In the genomic region with DNA sequence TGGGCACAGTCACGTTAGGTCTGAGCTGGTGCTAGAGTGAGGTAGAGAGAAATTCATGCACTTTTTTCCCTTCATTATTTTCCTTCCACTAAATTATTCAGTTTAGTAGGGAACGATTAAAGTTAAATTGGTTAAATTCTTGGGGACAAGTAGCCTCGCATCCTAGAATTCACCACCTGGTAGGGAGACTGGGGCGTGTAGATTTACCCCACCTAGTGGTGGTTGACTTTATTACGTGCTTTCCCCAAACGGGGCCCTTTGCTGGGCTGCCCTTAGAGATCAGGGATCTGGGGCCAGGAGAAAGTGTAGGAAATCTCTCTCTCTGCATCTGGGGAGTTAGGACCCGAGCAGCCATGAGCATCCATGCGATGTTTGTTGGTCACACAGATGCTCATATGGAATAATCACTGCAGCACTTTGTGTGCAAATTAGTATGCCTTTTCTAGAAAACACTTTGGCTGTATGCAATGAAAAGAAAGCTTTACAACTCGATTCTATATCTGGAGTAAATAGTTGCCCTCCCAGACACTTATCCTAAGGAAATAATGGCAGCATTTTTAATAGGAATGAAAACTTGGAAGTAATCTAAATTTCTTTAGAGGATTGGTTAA, we compare ENCODE assay signal across 9 cellular contexts.
DNase-seq lines count a peak whose midpoint lies in the region; ATAC-seq and TF ChIP-seq lines count a peak whose summit lies in the region.
"Had no signal": no experiment of that assay in that cellular context is flagged by ENCODE, and none has a peak within 500 bp of the region (broad histone marks: within the 10 kb centered on the region; RNA-seq: fewer than 3 reads in every experiment).

No MANE protein-coding gene starts in this region.

- H3K4me1 ChIP-seq in left ventricle myocardium inferior = no peaks in the 10 kb centered on the region

- no peaks in the 10 kb centered on the region for H3K27me3 Mint-ChIP-seq in stimulated activated naive CD8-positive, alpha-beta T cell treated with anti-CD3 and anti-CD28 coated beads, Interleukin-15, amount 100 ng/mL, for 72 hours

- TF ChIP-seq CTCF in 22Rv1 (IDR thresholded peaks at IDR 0.05) (peak; percentile 84), left ventricle myocardium inferior (IDR thresholded peaks at IDR 0.05; ENCODE audit: borderline replicate concordance) (peak; percentile 72)

- intact Hi-C loops in left ventricle myocardium inferior (cut with micrococcal nuclease) = no loop called here

- no peaks in the 10 kb centered on the region for H3K4me1 Mint-ChIP-seq in stimulated activated naive CD8-positive, alpha-beta T cell treated with anti-CD3 and anti-CD28 coated beads, Interleukin-15, amount 100 ng/mL, for 72 hours

- H3K27ac ChIP-seq in 22Rv1 = no peak overlapping the region
- H3K27ac ChIP-seq in left ventricle myocardium inferior (replicated peaks) = no peak overlapping the region
- H3K27ac ChIP-seq: epithelial cell of prostate had no signal

- H3K4me3 Mint-ChIP-seq in stimulated activated naive CD8-positive, alpha-beta T cell treated with anti-CD3 and anti-CD28 coated beads, Interleukin-15, amount 100 ng/mL, for 72 hours = no peak overlapping the region

- H3K9me3 Mint-ChIP-seq in stimulated activated naive CD8-positive, alpha-beta T cell treated with anti-CD3 and anti-CD28 coated beads, Interleukin-15, amount 100 ng/mL, for 72 hours = no peaks in the 10 kb centered on the region

- H3K27me3 ChIP-seq in left ventricle myocardium inferior (ENCODE audit: low read depth) = peaks cover 9% of the 10 kb centered on the region

- no peak overlapping the region for H3K4me3 ChIP-seq in left ventricle myocardium inferior

- H3K36me3 ChIP-seq in left ventricle myocardium inferior = no peaks in the 10 kb centered on the region

- no peak overlapping the region for H3K27ac Mint-ChIP-seq in stimulated activated naive CD8-positive, alpha-beta T cell treated with anti-CD3 and anti-CD28 coated beads, Interleukin-15, amount 100 ng/mL, for 72 hours

- ATAC-seq in stimulated activated naive CD8-positive, alpha-beta T cell treated with anti-CD3 and anti-CD28 coated beads, Interleukin-15, amount 100 ng/mL, for 72 hours = peak; percentile 60
- no peak for ATAC-seq in HG02885 (IDR thresholded peaks at IDR 0.05; ENCODE audit: poor library complexity, unreplicated experiment)
- ATAC-seq in GM18511 (IDR thresholded peaks at IDR 0.05; ENCODE audit: unreplicated experiment) = no peak

- H3K9me3 ChIP-seq in left ventricle myocardium inferior (replicated peaks) = no peaks in the 10 kb centered on the region

- peak; percentile 69 for DNase-seq in DMS53 (lab: John Stamatoyannopoulos, UW)
- peak; percentile 80 for DNase-seq in HuH-7.5 (ENCODE audit: low spot score)
- DNase-seq in UCSD-AML1 (lab: John Stamatoyannopoulos, UW; ENCODE audit: unreplicated experiment) = peak; percentile 19
- DNase-seq in left ventricle myocardium inferior = no peak
- DNase-seq in stimulated activated naive CD8-positive, alpha-beta T cell treated with anti-CD3 and anti-CD28 coated beads, Interleukin-15, amount 100 ng/mL, for 72 hours = peak in 1 of 2 donors; percentile 21
